Comparison of ENCODE assay signal across 21 cellular contexts in genomic region chr22:39685336-39686177, GRCh38.
DNase-seq lines count a peak whose midpoint lies in the region; ATAC-seq, FAIRE-seq and TF ChIP-seq lines count a peak whose summit lies in the region.
"Had no signal": no experiment of that assay in that cellular context is flagged by ENCODE, and none has a peak within 500 bp of the region (broad histone marks: within the 10 kb centered on the region; RNA-seq: fewer than 3 reads in every experiment).

No MANE protein-coding gene starts in this region.

- POLR2A ChIA-PET in endothelial cell of umbilical vein (lab: Charles Lee): no interaction called here

- peaks cover 62% of the 10 kb centered on the region for H3K27me3 Mint-ChIP-seq in stimulated activated naive CD8-positive, alpha-beta T cell treated with anti-CD3 and anti-CD28 coated beads, Interleukin-15, amount 100 ng/mL, for 72 hours

- no peaks in the 10 kb centered on the region for H3K9me1 ChIP-seq in endothelial cell of umbilical vein (replicated peaks; ENCODE audit: control insufficient read depth, extremely low read depth, insufficient read depth, low read length)

- no peak overlapping the region for H2AFZ ChIP-seq in endothelial cell of umbilical vein (ENCODE audit: low read depth, low read length)
- no peak overlapping the region for H2AFZ ChIP-seq in osteoblast (ENCODE audit: low read length)

- H3K4me2 ChIP-seq in endothelial cell of umbilical vein (ENCODE audit: insufficient read depth, low read length): no peak overlapping the region
- no peak overlapping the region for H3K4me2 ChIP-seq in osteoblast (ENCODE audit: insufficient read depth, low read length)

- intact Hi-C loops in endothelial cell of umbilical vein (cut with micrococcal nuclease): no loop called here
- intact Hi-C loops in ovary (cut with DNase I): no loop called here

- H3K9ac ChIP-seq in endothelial cell of umbilical vein (replicated peaks; ENCODE audit: extremely low read depth, insufficient read depth, low read length): no peak overlapping the region

- no TSS peak for BruUV-seq in endothelial cell of umbilical vein (replicated peaks; lab: Mats Ljungman, UMichigan)

- H3K4me3 ChIP-seq in endothelial cell of umbilical vein (replicated peaks in 1 of 3; ENCODE audit: insufficient read depth in 1 of 3, low read depth in 1 of 3, low read length in 3 of 3): no peak overlapping the region
- H3K4me3 ChIP-seq in osteoblast (ENCODE audit: insufficient read depth, low read length): no peak overlapping the region
- no peak overlapping the region for H3K4me3 ChIP-seq in ovary

- H3K9me3 ChIP-seq in endothelial cell of umbilical vein (replicated peaks; ENCODE audit: control insufficient read depth, insufficient read depth, low read length): no peaks in the 10 kb centered on the region
- H3K9me3 ChIP-seq in osteoblast (ENCODE audit: low read depth, low read length): no peaks in the 10 kb centered on the region
- no peaks in the 10 kb centered on the region for H3K9me3 ChIP-seq in ovary

- TF ChIP-seq EP300 in ovary (IDR thresholded peaks at IDR 0.05): no peak

- no peaks in the 10 kb centered on the region for H3K4me1 ChIP-seq in endothelial cell of umbilical vein (ENCODE audit: control insufficient read depth, extremely low read depth, insufficient read depth, low read length)
- H3K4me1 ChIP-seq in osteoblast (ENCODE audit: insufficient read depth, low read length): no peaks in the 10 kb centered on the region
- H3K4me1 ChIP-seq in ovary (ENCODE audit: insufficient read depth): no peaks in the 10 kb centered on the region

- CTCF ChIA-PET in endothelial cell of umbilical vein (lab: Charles Lee): no interaction called here

- no peak for FAIRE-seq in endothelial cell of umbilical vein (lab: Jason Lieb, UNC)

- no peaks in the 10 kb centered on the region for H3K9me3 Mint-ChIP-seq in stimulated activated naive CD8-positive, alpha-beta T cell treated with anti-CD3 and anti-CD28 coated beads, Interleukin-15, amount 100 ng/mL, for 72 hours

- peak overlapping the region in 1 of 2 donors; percentile 24 for H3K4me3 Mint-ChIP-seq in stimulated activated naive CD8-positive, alpha-beta T cell treated with anti-CD3 and anti-CD28 coated beads, Interleukin-15, amount 100 ng/mL, for 72 hours

- 3 to 5% (median 4%) methylated on average over 46 to 77 of the region's 77 CpGs for WGBS in ovary, 3 donors

- H3K27ac Mint-ChIP-seq in stimulated activated naive CD8-positive, alpha-beta T cell treated with anti-CD3 and anti-CD28 coated beads, Interleukin-15, amount 100 ng/mL, for 72 hours: no peak overlapping the region
- H3K27ac Mint-ChIP-seq: CD14-positive monocyte had no signal

- no peaks in the 10 kb centered on the region for H4K20me1 ChIP-seq in endothelial cell of umbilical vein (replicated peaks; ENCODE audit: control insufficient read depth, extremely low read depth, insufficient read depth, low read length)
- no peaks in the 10 kb centered on the region for H4K20me1 ChIP-seq in osteoblast (ENCODE audit: insufficient read depth, low read length)

- no peak for TF ChIP-seq POLR2A in endothelial cell of umbilical vein (IDR thresholded peaks at IDR 0.05; ENCODE audit: low read depth, low read length)
- TF ChIP-seq POLR2A in ovary (IDR thresholded peaks at IDR 0.05): no peak

- no peak for DNase-seq in stimulated activated naive CD8-positive, alpha-beta T cell treated with anti-CD3 and anti-CD28 coated beads, Interleukin-15, amount 100 ng/mL, for 72 hours
- no peak for DNase-seq in stimulated activated naive CD8-positive, alpha-beta T cell treated with anti-CD3 and anti-CD28 coated beads, Interleukin-15, Interleukin-2, amounts not matched to agents 100 U/mL and 50 U/mL, for 24 hours
- no peak for DNase-seq in endothelial cell of umbilical vein (ENCODE audit: low read depth, low spot score)
- DNase-seq in osteoblast (ENCODE audit: insufficient read length, low spot score, missing footprints): peak; percentile 84
- DNase-seq in ovary: no peak
- DNase-seq: AML-193, COR-L47, DMS 273 treated with DMSO at 0.1 percent for 48 hours, GF-D8, GOT3, KG1, MV-4-11, NCI-H187, NCI-H2107, NCI-H226, NCI-H524, RPMI8226 had no signal

- H3K27me3 ChIP-seq in endothelial cell of umbilical vein (ENCODE audit: control insufficient read depth in 2 of 2, insufficient read depth in 2 of 2, low read length in 2 of 2): peaks cover 10 to 12% of the 10 kb centered on the region in 2 experiments
- peaks cover 16% of the 10 kb centered on the region for H3K27me3 ChIP-seq in osteoblast (ENCODE audit: insufficient read depth, low read length)
- no peaks in the 10 kb centered on the region for H3K27me3 ChIP-seq in ovary

- dilution Hi-C loops in endothelial cell of umbilical vein (cut with MboI; ENCODE audit: extremely low pct_ligation_motif_present, low sequenced_read_pairs): no loop called here

- H3K27ac ChIP-seq in endothelial cell of umbilical vein (ENCODE audit: insufficient read depth, low read depth, low read length) (no peak overlapping the region), osteoblast (ENCODE audit: low read depth, low read length) (no peak overlapping the region), ovary (no peak overlapping the region)

- no peaks in the 10 kb centered on the region for H3K79me2 ChIP-seq in endothelial cell of umbilical vein (ENCODE audit: control insufficient read depth, insufficient read depth, low read length)
- no peaks in the 10 kb centered on the region for H3K79me2 ChIP-seq in osteoblast (ENCODE audit: insufficient read depth, low read length)

- H3K36me3 ChIP-seq in endothelial cell of umbilical vein (ENCODE audit: control insufficient read depth in 2 of 2, extremely low read depth in 1 of 2, insufficient read depth in 2 of 2, low read length in 2 of 2) (no peaks in the 10 kb centered on the region), osteoblast (ENCODE audit: insufficient read depth, low read length) (no peaks in the 10 kb centered on the region), ovary (no peaks in the 10 kb centered on the region)

- TF ChIP-seq CTCF in endothelial cell of umbilical vein (IDR thresholded peaks at IDR 0.05; ENCODE audit: extremely low read depth in 1 of 2, insufficient read depth in 1 of 2, low read depth in 1 of 2, low read length in 2 of 2): no peak
- TF ChIP-seq CTCF in osteoblast (IDR thresholded peaks at IDR 0.05; ENCODE audit: extremely low read depth, low read depth, low read length): no peak
- no peak for TF ChIP-seq CTCF in ovary (IDR thresholded peaks at IDR 0.05)

- ATAC-seq in stimulated activated naive CD8-positive, alpha-beta T cell treated with anti-CD3 and anti-CD28 coated beads, Interleukin-15, amount 100 ng/mL, for 72 hours: peak; percentile 37
- ATAC-seq in stimulated activated naive CD8-positive, alpha-beta T cell treated with anti-CD3 and anti-CD28 coated beads, Interleukin-15, Interleukin-2, amounts not matched to agents 100 U/mL and 50 U/mL, for 24 hours: no peak
- ATAC-seq in HG02678 (IDR thresholded peaks at IDR 0.05; ENCODE audit: unreplicated experiment) (no peak), HG03175 (IDR thresholded peaks at IDR 0.05; ENCODE audit: unreplicated experiment) (no peak)
- ATAC-seq: PC-3 had no signal

- peaks cover 12% of the 10 kb centered on the region for H3K4me1 Mint-ChIP-seq in stimulated activated naive CD8-positive, alpha-beta T cell treated with anti-CD3 and anti-CD28 coated beads, Interleukin-15, amount 100 ng/mL, for 72 hours
- H3K4me1 Mint-ChIP-seq: CD14-positive monocyte had no signal

TF ChIP-seq in endothelial cell of umbilical vein, 7 proteins besides CTCF, POLR2A, EP300 and RAD21:
- TF ChIP-seq EZH2 (IDR thresholded peaks at IDR 0.05; ENCODE audit: borderline replicate concordance, low read depth, low read length, severe bottlenecking): peak; percentile 42
- no peak for TF ChIP-seq MAX (IDR thresholded peaks at IDR 0.05; ENCODE audit: insufficient read depth, insufficient read length)
